Comparison of ENCODE assay signal across 16 cellular contexts in genomic region chr22:17272511-17272991, GRCh38. TPM values are rescaled to one million over a fixed set of nuclear protein-coding genes. Genes with fewer than 3 reads are reported as not detected.
DNase-seq lines count a peak whose midpoint lies in the region; ATAC-seq and TF ChIP-seq lines count a peak whose summit lies in the region.
"Had no signal": no experiment of that assay in that cellular context is flagged by ENCODE, and none has a peak within 500 bp of the region (broad histone marks: within the 10 kb centered on the region; RNA-seq: fewer than 3 reads in every experiment).

No MANE protein-coding gene starts in this region.

- no peaks in the 10 kb centered on the region for H3K79me2 ChIP-seq in osteoblast (ENCODE audit: insufficient read depth, low read length)

- H3K9me3 ChIP-seq in NT2/D1 (ENCODE audit: insufficient read depth, low read length) = no peaks in the 10 kb centered on the region
- no peaks in the 10 kb centered on the region for H3K9me3 ChIP-seq in iPS-18a (ENCODE audit: control insufficient read depth, low read depth, low read length)
- H3K9me3 ChIP-seq in osteoblast (ENCODE audit: low read depth, low read length) = no peaks in the 10 kb centered on the region
- H3K9me3 ChIP-seq: A549, left lung, ovary, thyroid gland had no signal

- H3K4me1 ChIP-seq in NT2/D1 (ENCODE audit: insufficient read depth, insufficient read length) (peaks cover 11% of the 10 kb centered on the region), iPS-18a (ENCODE audit: control insufficient read depth, low read depth, low read length) (peaks cover 42% of the 10 kb centered on the region), osteoblast (ENCODE audit: insufficient read depth, low read length) (no peaks in the 10 kb centered on the region)
- H3K4me1 ChIP-seq: A549, left lung, thyroid gland had no signal

- H3K36me3 ChIP-seq in NT2/D1 (ENCODE audit: insufficient read depth, insufficient read length, low read length) (no peaks in the 10 kb centered on the region), iPS-18a (ENCODE audit: control insufficient read depth, low read depth, low read length) (no peaks in the 10 kb centered on the region), osteoblast (ENCODE audit: insufficient read depth, low read length) (no peaks in the 10 kb centered on the region)
- H3K36me3 ChIP-seq: left lung, ovary, thyroid gland had no signal

- DNase-seq in SKM-1 (lab: John Stamatoyannopoulos, UW; ENCODE audit: unreplicated experiment) (peak; percentile 43), SKM-1 treated with dmso at 0.1 percent for 144 hours (lab: John Stamatoyannopoulos, UW; ENCODE audit: unreplicated experiment) (no peak), NT2/D1 (ENCODE audit: low read depth, low spot score) (peak; percentile 59), osteoblast (ENCODE audit: insufficient read length, low spot score, missing footprints) (peak; percentile 11), DMS114 treated with DMSO at 0.1 percent for 48 hours (lab: John Stamatoyannopoulos, UW; ENCODE audit: unreplicated experiment) (no peak)
- no peak for DNase-seq in activated CD8-positive, alpha-beta memory T cell treated with anti-CD3 and anti-CD28 coated beads for 24 hours
- DNase-seq: central memory CD4-positive, alpha-beta T cell; left lung; NCI-H226; ovary; thyroid gland had no signal

- H2AFZ ChIP-seq in osteoblast (ENCODE audit: low read length) = no peak overlapping the region

- no peak for TF ChIP-seq CTCF in osteoblast (IDR thresholded peaks at IDR 0.05; ENCODE audit: extremely low read depth, low read depth, low read length)

- H3K27ac ChIP-seq in iPS-18a (ENCODE audit: low read length) (peak overlapping the region; percentile 61), osteoblast (ENCODE audit: low read depth, low read length) (no peak overlapping the region)
- H3K27ac ChIP-seq: A549, epithelial cell of prostate, left lung, ovary, thyroid gland had no signal

- no peak for ATAC-seq in GM21528 (IDR thresholded peaks at IDR 0.05; ENCODE audit: low FRiP score, unreplicated experiment)
- ATAC-seq: A549; activated naive CD4-positive, alpha-beta T cell treated with anti-CD3 and anti-CD28 coated beads, Interleukin-2, amount 50 U/mL, for 72 hours; left lung had no signal

- H3K4me3 ChIP-seq in NT2/D1 (ENCODE audit: insufficient read length, low read depth) (no peak overlapping the region), iPS-18a (ENCODE audit: low read length) (peak overlapping the region; percentile 13), osteoblast (ENCODE audit: insufficient read depth, low read length) (no peak overlapping the region)
- H3K4me3 ChIP-seq: A549, left lung, ovary, thyroid gland had no signal

- H3K27me3 ChIP-seq in NT2/D1 (ENCODE audit: insufficient read depth, insufficient read length) (no peaks in the 10 kb centered on the region), iPS-18a (ENCODE audit: control insufficient read depth, insufficient read depth, low read length) (no peaks in the 10 kb centered on the region), osteoblast (ENCODE audit: insufficient read depth, low read length) (no peaks in the 10 kb centered on the region)
- H3K27me3 ChIP-seq: left lung, ovary, thyroid gland had no signal

- H4K20me1 ChIP-seq in osteoblast (ENCODE audit: insufficient read depth, low read length) = no peaks in the 10 kb centered on the region

- no peak overlapping the region for H3K4me2 ChIP-seq in osteoblast (ENCODE audit: insufficient read depth, low read length)
- H3K4me2 ChIP-seq: A549 had no signal

- H3K9ac ChIP-seq in NT2/D1 (ENCODE audit: insufficient read length, low read depth) (peak overlapping the region; percentile 36), iPS-18a (ENCODE audit: low read length) (peak overlapping the region; percentile 26)

RNA-seq across cellular contexts. Expression of gene ADA2, which starts 53.3 kb away (rescaled TPM):
- 0.29 and 2.2 TPM in 2 replicates for total RNA-seq in osteoblast

Comparison
In these comparisons a context has a peak if more than half of its experiments do, and no peak if none do; other contexts are left out.
1. DNase-seq: peak in SKM-1 (single experiment), NT2/D1 (single experiment) and osteoblast (single experiment); none in SKM-1 treated with dmso at 0.1 percent for 144 hours (single experiment), activated CD8-positive, alpha-beta memory T cell treated with anti-CD3 and anti-CD28 coated beads for 24 hours (single experiment) and DMS114 treated with DMSO at 0.1 percent for 48 hours (single experiment).